17 cellular contexts compared by ENCODE assay signal in genomic region chr14:34824256-34824655, GRCh38.
"Had no signal": no experiment of that assay in that cellular context is flagged by ENCODE, and none has a peak within 500 bp of the region (broad histone marks: within the 10 kb centered on the region; RNA-seq: fewer than 3 reads in every experiment).

No MANE protein-coding gene starts in this region.

- H3K9me3 Mint-ChIP-seq: activated CD4-positive, alpha-beta memory T cell treated with anti-CD3 and anti-CD28 coated beads for 36 hours; activated naive CD4-positive, alpha-beta T cell treated with anti-CD3 and anti-CD28 coated beads, Interleukin-2, amount 10 ng/mL, durations not matched to agents 7 days and 5 days; endodermal cell; stimulated activated naive CD8-positive, alpha-beta T cell treated with anti-CD3 and anti-CD28 coated beads, Interleukin-15, Interleukin-2, amounts not matched to agents 100 ng/mL and 50 ng/mL, for 24 hours; type B pancreatic cell had no signal

- H3K27ac Mint-ChIP-seq: activated CD4-positive, alpha-beta memory T cell treated with anti-CD3 and anti-CD28 coated beads for 36 hours; activated naive CD4-positive, alpha-beta T cell treated with anti-CD3 and anti-CD28 coated beads, Interleukin-2, amount 10 ng/mL, durations not matched to agents 7 days and 5 days; endodermal cell; progenitor cell of endocrine pancreas; stimulated activated naive CD8-positive, alpha-beta T cell treated with anti-CD3 and anti-CD28 coated beads, Interleukin-15, Interleukin-2, amounts not matched to agents 100 ng/mL and 50 ng/mL, for 24 hours; type B pancreatic cell had no signal

- H3K27me3 ChIP-seq: dorsolateral prefrontal cortex had no signal

- H3K4me3 ChIP-seq: dorsolateral prefrontal cortex, lower lobe of right lung had no signal

- DNase-seq: activated CD4-positive, alpha-beta memory T cell treated with anti-CD3 and anti-CD28 coated beads for 36 hours; activated CD4-positive, alpha-beta T cell treated with anti-CD3 and anti-CD28 coated beads for 1 hour; activated naive CD4-positive, alpha-beta T cell treated with anti-CD3 and anti-CD28 coated beads, Interleukin-2, amount 10 ng/mL, durations not matched to agents 7 days and 5 days; dorsolateral prefrontal cortex; endodermal cell; head of caudate nucleus; lower lobe of right lung; right cardiac atrium; small intestine; stimulated activated CD4-positive, alpha-beta T cell treated with anti-CD3 and anti-CD28 coated beads, Interleukin-4, amount 100 ng/mL, for 4 hours; stimulated activated CD8-positive, alpha-beta memory T cell treated with anti-CD3 and anti-CD28 coated beads, Interleukin-4, amount 100 ng/mL, for 48 hours; T-helper 9 cell had no signal

- H3K27ac ChIP-seq: dorsolateral prefrontal cortex, lower lobe of right lung, VCaP had no signal

- H3K4me1 Mint-ChIP-seq: endodermal cell, nephron had no signal

- H3K27me3 Mint-ChIP-seq: activated CD4-positive, alpha-beta memory T cell treated with anti-CD3 and anti-CD28 coated beads for 36 hours; activated naive CD4-positive, alpha-beta T cell treated with anti-CD3 and anti-CD28 coated beads, Interleukin-2, amount 10 ng/mL, durations not matched to agents 7 days and 5 days; progenitor cell of endocrine pancreas; stimulated activated naive CD8-positive, alpha-beta T cell treated with anti-CD3 and anti-CD28 coated beads, Interleukin-15, Interleukin-2, amounts not matched to agents 100 ng/mL and 50 ng/mL, for 24 hours; type B pancreatic cell had no signal

- ATAC-seq: right cardiac atrium had no signal

- H3K4me3 Mint-ChIP-seq: activated CD4-positive, alpha-beta memory T cell treated with anti-CD3 and anti-CD28 coated beads for 36 hours; activated naive CD4-positive, alpha-beta T cell treated with anti-CD3 and anti-CD28 coated beads, Interleukin-2, amount 10 ng/mL, durations not matched to agents 7 days and 5 days; endodermal cell; nephron; stimulated activated naive CD8-positive, alpha-beta T cell treated with anti-CD3 and anti-CD28 coated beads, Interleukin-15, Interleukin-2, amounts not matched to agents 100 ng/mL and 50 ng/mL, for 24 hours; type B pancreatic cell had no signal
